Comparison of ENCODE assay signal across 10 cellular contexts in the genomic region with DNA sequence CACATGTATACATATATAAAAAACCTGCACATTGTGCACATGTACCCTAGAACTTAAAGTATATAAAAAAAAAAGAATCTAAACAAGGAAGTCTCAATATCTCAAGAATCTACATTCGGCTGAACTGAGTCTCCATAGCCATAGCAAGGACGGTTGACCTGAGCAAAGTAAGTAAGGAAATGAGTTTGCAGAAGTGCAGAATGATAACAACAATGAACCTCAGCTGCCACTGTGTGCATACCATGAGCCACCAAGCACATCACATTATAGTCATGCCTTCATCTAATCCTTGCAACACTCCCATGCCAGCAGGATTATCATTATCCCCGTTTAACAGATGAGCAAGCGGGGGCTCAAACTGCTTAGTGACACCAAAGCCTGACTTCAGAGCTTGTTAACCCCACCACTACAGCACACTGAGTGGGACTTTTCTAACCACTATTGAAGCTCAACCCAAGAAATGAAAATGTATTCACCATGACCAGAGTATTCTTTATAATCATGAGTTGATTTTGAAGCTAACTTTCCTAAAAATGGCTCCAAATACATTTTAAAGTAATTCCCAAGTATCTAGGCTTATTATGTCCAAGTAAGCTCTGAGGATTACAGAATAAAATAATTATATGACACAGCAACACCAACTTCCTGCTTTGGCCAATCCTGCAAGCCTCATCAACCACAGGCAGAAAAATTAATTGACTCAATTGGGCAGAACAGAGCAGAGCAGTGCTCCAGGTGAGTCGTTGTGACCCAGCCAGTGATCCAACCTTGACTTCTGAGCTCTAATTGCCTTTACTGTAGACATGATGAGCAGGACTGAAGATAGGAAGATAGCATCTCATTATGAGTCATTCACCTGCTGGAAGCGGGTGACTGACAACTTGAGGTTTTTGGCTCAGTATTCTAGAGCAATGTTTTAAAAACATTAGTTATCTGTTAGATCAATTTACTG. TPM values are rescaled to one million over a fixed set of nuclear protein-coding genes. Genes with fewer than 3 reads are reported as not detected.
DNase-seq lines count a peak whose midpoint lies in the region; ATAC-seq and TF ChIP-seq lines count a peak whose summit lies in the region.
"Had no signal": no experiment of that assay in that cellular context is flagged by ENCODE, and none has a peak within 500 bp of the region (broad histone marks: within the 10 kb centered on the region; RNA-seq: fewer than 3 reads in every experiment).

No MANE protein-coding gene starts in this region.

- no peak for TF ChIP-seq CTCF in foreskin keratinocyte (conservative IDR thresholded peaks at IDR 0.05)
- no peak for TF ChIP-seq CTCF in CD4-positive, alpha-beta T cell (IDR thresholded peaks at IDR 0.05)

- DNase-seq in M059J (ENCODE audit: low read depth) (peak; percentile 67), foreskin keratinocyte (peak; percentile 47 to 77), germinal center (ENCODE audit: low spot score) (no peak), HuH-7 (ENCODE audit: low spot score) (no peak), activated T-cell treated with anti-CD3 and anti-CD28 coated beads for 4 hours (no peak)
- no peak for DNase-seq in CD4-positive, alpha-beta T cell
- DNase-seq: kidney; stimulated activated CD4-positive, alpha-beta T cell treated with anti-CD3 and anti-CD28 coated beads, Interleukin-12 subunit alpha, Interleukin-12 subunit beta, amount 100 ng/mL, for 4 hours had no signal

- no peak overlapping the region for H3K27ac ChIP-seq in foreskin keratinocyte
- no peak overlapping the region for H3K27ac ChIP-seq in CD4-positive, alpha-beta T cell (ENCODE audit: low read depth, low read length)

- no peaks in the 10 kb centered on the region for H3K27me3 ChIP-seq in foreskin keratinocyte
- H3K27me3 ChIP-seq in CD4-positive, alpha-beta T cell (ENCODE audit: control insufficient read depth, insufficient read depth, low read length): peaks cover 5% of the 10 kb centered on the region

- intact Hi-C loops in CD4-positive, alpha-beta T cell (cut with DNase I, micrococcal nuclease): no loop called here

- no peaks in the 10 kb centered on the region for H3K9me3 ChIP-seq in CD4-positive, alpha-beta T cell (ENCODE audit: control insufficient read depth, low read length)

- H3K4me3 Mint-ChIP-seq in CD4-positive, alpha-beta T cell: no peak overlapping the region

- H3K27ac Mint-ChIP-seq in CD4-positive, alpha-beta T cell: no peak overlapping the region

- peaks cover 2% of the 10 kb centered on the region for H3K9me3 Mint-ChIP-seq in CD4-positive, alpha-beta T cell

- no peaks in the 10 kb centered on the region for H3K27me3 Mint-ChIP-seq in CD4-positive, alpha-beta T cell

- H3K4me1 Mint-ChIP-seq in CD4-positive, alpha-beta T cell (ENCODE audit: low read depth): no peaks in the 10 kb centered on the region

- H3K4me1 ChIP-seq in foreskin keratinocyte: peaks cover 5% of the 10 kb centered on the region

- H3K36me3 Mint-ChIP-seq in CD4-positive, alpha-beta T cell (ENCODE audit: low read depth): no peaks in the 10 kb centered on the region

- POLR2A ChIA-PET in CD4-positive, alpha-beta T cell (lab: Charles Lee): interaction anchor here (0.6 kb wide), 1 partner anchor 893 kb away, joined by 3 read pairs; no protein-coding TSS in a partner anchor

- CTCF ChIA-PET in CD4-positive, alpha-beta T cell (lab: Charles Lee): no interaction called here

- ATAC-seq in GM18907 (IDR thresholded peaks at IDR 0.05; ENCODE audit: unreplicated experiment) (peak; percentile 84), HG02623 (IDR thresholded peaks at IDR 0.05; ENCODE audit: unreplicated experiment) (peak; percentile 74), foreskin keratinocyte (peak; percentile 97)
- no peak for ATAC-seq in CD4-positive, alpha-beta T cell (ENCODE audit: poor library complexity)

RNA-seq across cellular contexts. Expression of gene IL12A, which starts 47.3 kb away (rescaled TPM):
- total RNA-seq in M059J (2014; rRNA removed; shearing (Covaris generic)): 0.25 and 7.6 TPM in 2 replicates
- 0.20 and 0.74 TPM in 2 replicates for total RNA-seq in foreskin keratinocyte
- polyA plus RNA-seq in foreskin keratinocyte: 0.26 and 0.54 TPM in 2 replicates
- 1 to 10 TPM in 1 of 2 experiments, under 1 TPM in 1; 0.93 to 1.0 TPM for total RNA-seq in CD4-positive, alpha-beta T cell

Comparison
In these comparisons a context has a peak if more than half of its experiments do, and no peak if none do; other contexts are left out.
1. DNase-seq: peak in M059J (single experiment) and foreskin keratinocyte (2 of 2); none in germinal center (single experiment), HuH-7 (single experiment), CD4-positive, alpha-beta T cell (0 of 10) and activated T-cell treated with anti-CD3 and anti-CD28 coated beads for 4 hours (single experiment).